ENCODE assay signal across 7 cellular contexts in genomic region chr7:158828343-158829020, GRCh38. TPM values are rescaled to one million over a fixed set of nuclear protein-coding genes. Genes with fewer than 3 reads are reported as not detected.
DNase-seq lines count a peak whose midpoint lies in the region; ATAC-seq and TF ChIP-seq lines count a peak whose summit lies in the region.

No MANE protein-coding gene starts in this region.

- H3K27ac ChIP-seq in left ventricle myocardium inferior (replicated peaks) (peak overlapping the region; percentile 100), prostate gland (peak overlapping the region; percentile 99)

- H3K9me3 ChIP-seq in left ventricle myocardium inferior (replicated peaks) (no peaks in the 10 kb centered on the region), prostate gland (no peaks in the 10 kb centered on the region)

- H3K4me1 ChIP-seq in left ventricle myocardium inferior (peaks cover 70% of the 10 kb centered on the region), prostate gland (replicated peaks) (no peaks in the 10 kb centered on the region)

- peak; percentile 4 for ATAC-seq in GM18505 (IDR thresholded peaks at IDR 0.05; ENCODE audit: unreplicated experiment)
- no peak for ATAC-seq in activated naive CD8-positive, alpha-beta T cell treated with anti-CD3 and anti-CD28 coated beads, Interleukin-2, amount 10 ng/mL, durations not matched to agents 7 days and 5 days (ENCODE audit: low read depth)
- no peak for ATAC-seq in GM21825 (IDR thresholded peaks at IDR 0.05; ENCODE audit: unreplicated experiment)

- peak overlapping the region; percentile 95 for H3K4me3 ChIP-seq in left ventricle myocardium inferior
- peak overlapping the region; percentile 81 to 85 for H3K4me3 ChIP-seq in prostate gland

- 2% methylated on average over 52 of the region's 74 CpGs for WGBS in prostate gland

- TF ChIP-seq CTCF in left ventricle myocardium inferior (IDR thresholded peaks at IDR 0.05; ENCODE audit: borderline replicate concordance) (no peak), prostate gland (IDR thresholded peaks at IDR 0.05) (no peak)

- peaks cover 26% of the 10 kb centered on the region for H3K4me1 Mint-ChIP-seq in activated naive CD8-positive, alpha-beta T cell treated with anti-CD3 and anti-CD28 coated beads, Interleukin-2, amount 10 ng/mL, durations not matched to agents 7 days and 5 days

- no peaks in the 10 kb centered on the region for H3K9me3 Mint-ChIP-seq in activated naive CD8-positive, alpha-beta T cell treated with anti-CD3 and anti-CD28 coated beads, Interleukin-2, amount 10 ng/mL, durations not matched to agents 7 days and 5 days

- POLR2A ChIA-PET in activated naive CD8-positive, alpha-beta T cell treated with anti-CD3 and anti-CD28 coated beads, Interleukin-2, amount 10 ng/mL, durations not matched to agents 7 days and 5 days (lab: Charles Lee): interaction anchor here (0.6 to 3.2 kb wide), 15 partner anchors 9 to 124 kb away, joined by 3 to 30 read pairs (median 5); partner anchors contain the start of gene NCAPG2

- H3K27me3 ChIP-seq in left ventricle myocardium inferior (ENCODE audit: low read depth) (no peaks in the 10 kb centered on the region), prostate gland (replicated peaks; ENCODE audit: insufficient read depth) (no peaks in the 10 kb centered on the region)

- no peak for TF ChIP-seq POLR2A in GM18505 (IDR thresholded peaks at IDR 0.05; ENCODE audit: borderline replicate concordance, extremely low read depth, insufficient read depth, insufficient read length)
- peak; percentile 6 for TF ChIP-seq POLR2A in prostate gland (IDR thresholded peaks at IDR 0.05)

- H3K36me3 ChIP-seq in left ventricle myocardium inferior (no peaks in the 10 kb centered on the region), prostate gland (no peaks in the 10 kb centered on the region)

- peak overlapping the region; percentile 86 for H3K27ac Mint-ChIP-seq in activated naive CD8-positive, alpha-beta T cell treated with anti-CD3 and anti-CD28 coated beads, Interleukin-2, amount 10 ng/mL, durations not matched to agents 7 days and 5 days

- H3K4me3 Mint-ChIP-seq in activated naive CD8-positive, alpha-beta T cell treated with anti-CD3 and anti-CD28 coated beads, Interleukin-2, amount 10 ng/mL, durations not matched to agents 7 days and 5 days: peak overlapping the region; percentile 99

- intact Hi-C loops in left ventricle myocardium inferior (cut with micrococcal nuclease): no loop called here
- intact Hi-C loops in prostate gland (cut with DNase I): loop anchor here (2.0 to 10.0 kb wide), 2 partner anchors 46 to 124 kb away; partner anchors contain the start of gene NCAPG2

- H3K27me3 Mint-ChIP-seq in activated naive CD8-positive, alpha-beta T cell treated with anti-CD3 and anti-CD28 coated beads, Interleukin-2, amount 10 ng/mL, durations not matched to agents 7 days and 5 days: peaks cover 6% of the 10 kb centered on the region

- peaks cover 16% of the 10 kb centered on the region for H3K36me3 Mint-ChIP-seq in activated naive CD8-positive, alpha-beta T cell treated with anti-CD3 and anti-CD28 coated beads, Interleukin-2, amount 10 ng/mL, durations not matched to agents 7 days and 5 days

- DNase-seq in LoVo (ENCODE audit: low spot score) (peak; percentile 16), left ventricle myocardium inferior (peak; percentile 59), prostate gland (ENCODE audit: low spot score) (peak; percentile 27), NOMO-1 (lab: John Stamatoyannopoulos, UW; ENCODE audit: unreplicated experiment in 2 of 2) (no peak)
- DNase-seq in activated naive CD8-positive, alpha-beta T cell treated with anti-CD3 and anti-CD28 coated beads, Interleukin-2, amount 10 ng/mL, durations not matched to agents 7 days and 5 days: peak; percentile 59

RNA-seq across cellular contexts. Expression of gene ESYT2, which starts 0.8 kb away (rescaled TPM):
- total RNA-seq in activated naive CD8-positive, alpha-beta T cell treated with anti-CD3 and anti-CD28 coated beads, Interleukin-2, amount 10 ng/mL, durations not matched to agents 7 days and 5 days: 10 to 100 TPM; 93.9 to 94.2 TPM
- 41.1 TPM for total RNA-seq in left ventricle myocardium inferior
- total RNA-seq in prostate gland: 10 to 100 TPM; 60.8 to 75.1 TPM

RNA-seq across cellular contexts. Expression of gene DYNC2I1, which starts 27.9 kb away (rescaled TPM):
- total RNA-seq in activated naive CD8-positive, alpha-beta T cell treated with anti-CD3 and anti-CD28 coated beads, Interleukin-2, amount 10 ng/mL, durations not matched to agents 7 days and 5 days: 10 to 100 TPM; 16.3 to 18.2 TPM
- 31.1 TPM for total RNA-seq in left ventricle myocardium inferior
- total RNA-seq in prostate gland: 10 to 100 TPM; 14.3 to 35.0 TPM

Comparison
In these comparisons a context has a peak if more than half of its experiments do, and no peak if none do; other contexts are left out.
1. DNase-seq: peak in LoVo (single experiment), activated naive CD8-positive, alpha-beta T cell treated with anti-CD3 and anti-CD28 coated beads, Interleukin-2, amount 10 ng/mL, durations not matched to agents 7 days and 5 days (single experiment), left ventricle myocardium inferior (single experiment) and prostate gland (single experiment); none in NOMO-1 (0 of 2).